ENCODE assay signal across 8 cellular contexts in the genomic region with DNA sequence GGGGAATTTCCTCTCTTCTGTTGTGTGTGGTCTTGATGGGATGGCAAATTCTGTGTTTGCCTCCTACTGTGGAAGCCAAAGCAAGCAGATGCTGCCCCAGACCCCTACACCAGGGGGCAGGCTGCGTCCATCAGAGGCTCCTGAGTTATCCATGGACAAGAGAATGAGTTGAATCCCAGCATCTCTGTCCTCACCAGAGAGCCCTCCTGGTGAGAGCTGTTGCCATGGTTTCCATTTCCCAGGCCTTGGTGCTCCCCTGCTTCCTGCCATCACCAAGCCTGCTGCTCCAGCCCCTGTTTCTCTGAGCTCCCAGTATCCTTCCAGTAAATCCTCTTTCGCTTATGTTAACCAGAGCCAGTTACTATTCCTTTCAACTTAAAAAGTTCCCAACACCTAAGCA. TPM values are rescaled to one million over a fixed set of nuclear protein-coding genes. Genes with fewer than 3 reads are reported as not detected.
DNase-seq lines count a peak whose midpoint lies in the region; ATAC-seq and TF ChIP-seq lines count a peak whose summit lies in the region.

No MANE protein-coding gene starts in this region.

- H3K4me1 Mint-ChIP-seq in CD8-positive, alpha-beta T cell (ENCODE audit: low read depth), result no peaks in the 10 kb centered on the region

- no peaks in the 10 kb centered on the region for H3K36me3 Mint-ChIP-seq in CD8-positive, alpha-beta T cell

- no peak for ATAC-seq in CD8-positive, alpha-beta T cell
- no peak for ATAC-seq in HG02678 (IDR thresholded peaks at IDR 0.05; ENCODE audit: unreplicated experiment)

- no peak overlapping the region for H3K4me2 ChIP-seq in mammary epithelial cell (ENCODE audit: insufficient read depth, low read depth, low read length)

- H3K27me3 Mint-ChIP-seq in CD8-positive, alpha-beta T cell (ENCODE audit: low read depth), result peaks cover 19% of the 10 kb centered on the region

- no peak overlapping the region for H3K4me3 ChIP-seq in mammary epithelial cell (replicated peaks in 1 of 3; ENCODE audit: insufficient read depth in 1 of 3, low read depth in 2 of 3, low read length in 3 of 3)
- no peak overlapping the region for H3K4me3 ChIP-seq in CD8-positive, alpha-beta T cell (ENCODE audit: low read depth, low read length)

- H3K9ac ChIP-seq in mammary epithelial cell (ENCODE audit: insufficient read depth, low read length), result no peak overlapping the region

- dilution Hi-C loops in mammary epithelial cell (cut with HindIII; ENCODE audit: low sequenced_read_pairs), result loop anchor here (25.0 kb wide), 1 partner anchor 484 kb away; no protein-coding TSS in a partner anchor

- CTCF ChIA-PET in mammary epithelial cell (lab: Charles Lee; ENCODE audit: low non-redundant PET), result interaction anchor here (0.6 to 1.2 kb wide), 4 partner anchors 82 to 617 kb away, joined by 3 to 6 read pairs (median 4); no protein-coding TSS in a partner anchor
- CTCF ChIA-PET in CD8-positive, alpha-beta T cell (lab: Charles Lee), result no interaction called here

- no peaks in the 10 kb centered on the region for H4K20me1 ChIP-seq in mammary epithelial cell (ENCODE audit: insufficient read depth, low read length)

- no TSS peak for BruUV-seq in mammary epithelial cell (replicated peaks; lab: Mats Ljungman, UMichigan)

- H3K79me2 ChIP-seq in mammary epithelial cell (ENCODE audit: insufficient read depth, low read length), result no peaks in the 10 kb centered on the region

- no peak overlapping the region for H2AFZ ChIP-seq in mammary epithelial cell (ENCODE audit: low read depth, low read length)

- no peaks in the 10 kb centered on the region for H3K36me3 ChIP-seq in mammary epithelial cell (ENCODE audit: insufficient read depth, low read length)
- no peaks in the 10 kb centered on the region for H3K36me3 ChIP-seq in CD8-positive, alpha-beta T cell (ENCODE audit: insufficient read depth, low read length)

- TF ChIP-seq CTCF in mammary epithelial cell (conservative IDR thresholded peaks at IDR 0.05 in 1 of 2, IDR thresholded peaks at IDR 0.05 in 1 of 2; ENCODE audit: extremely low read depth in 1 of 2, insufficient read depth in 1 of 2, low read depth in 1 of 2, low read length in 2 of 2), result peak; percentile 95 to 98
- TF ChIP-seq CTCF in CD8-positive, alpha-beta T cell (IDR thresholded peaks at IDR 0.05), result no peak

- H3K4me3 Mint-ChIP-seq in CD8-positive, alpha-beta T cell, result no peak overlapping the region

- no peak overlapping the region for H3K27ac Mint-ChIP-seq in CD8-positive, alpha-beta T cell

- DNase-seq in DMS153 (lab: John Stamatoyannopoulos, UW) (peak; percentile 79), HK-2 (ENCODE audit: unreplicated experiment) (peak; percentile 64), NCI-H748 treated with DMSO at 0.1 percent for 48 hours (lab: John Stamatoyannopoulos, UW) (peak; percentile 89), mammary epithelial cell (peak; percentile 62), left kidney (ENCODE audit: low read depth, low spot score) (peak; percentile 82), ureter (ENCODE audit: low spot score) (peak; percentile 47)
- no peak for DNase-seq in CD8-positive, alpha-beta T cell

- in situ Hi-C loops in mammary epithelial cell (cut with MboI; ENCODE audit: low sequenced_read_pairs in 2 of 2), result loop anchor here (5.0 to 25.0 kb wide), 5 partner anchors 159 to 484 kb away; no protein-coding TSS in a partner anchor

- intact Hi-C loops in mammary epithelial cell (cut with micrococcal nuclease), result loop anchor here (1.0 to 10.0 kb wide), 6 partner anchors 157 to 591 kb away; a partner anchor contains a TSS
- intact Hi-C loops in CD8-positive, alpha-beta T cell (cut with DNase I, micrococcal nuclease), result no loop called here

- 0% methylated on average over 2 of the region's 2 CpGs for WGBS in mammary epithelial cell (ENCODE audit: low coverage, missing lambda C conversion rate)

- H3K9me3 ChIP-seq in mammary epithelial cell (replicated peaks; ENCODE audit: insufficient read depth, low read length), result no peaks in the 10 kb centered on the region
- no peaks in the 10 kb centered on the region for H3K9me3 ChIP-seq in CD8-positive, alpha-beta T cell (ENCODE audit: low read length)

- peaks cover 15% of the 10 kb centered on the region for H3K4me1 ChIP-seq in mammary epithelial cell (ENCODE audit: insufficient read depth, low read length)
- no peaks in the 10 kb centered on the region for H3K4me1 ChIP-seq in CD8-positive, alpha-beta T cell (ENCODE audit: insufficient read depth, low read length)

- H3K27ac ChIP-seq in mammary epithelial cell (ENCODE audit: insufficient read depth, low read depth, low read length), result no peak overlapping the region
- no peak overlapping the region for H3K27ac ChIP-seq in CD8-positive, alpha-beta T cell (ENCODE audit: low read depth, low read length)

- POLR2A ChIA-PET in CD8-positive, alpha-beta T cell (lab: Charles Lee), result no interaction called here

- H3K9me3 Mint-ChIP-seq in CD8-positive, alpha-beta T cell, result no peaks in the 10 kb centered on the region

- H3K27me3 ChIP-seq in mammary epithelial cell (ENCODE audit: insufficient read depth, low read length), result no peaks in the 10 kb centered on the region
- no peaks in the 10 kb centered on the region for H3K27me3 ChIP-seq in CD8-positive, alpha-beta T cell (ENCODE audit: insufficient read depth, low read length)

RNA-seq across cellular contexts. Expression of a gene that starts 20.4 kb away (rescaled TPM):
- total RNA-seq in mammary epithelial cell (100 to 1,000 TPM; 130 to 183 TPM), ureter (68.4 TPM)
- 83.7 TPM for polyA plus RNA-seq in mammary epithelial cell
- 154 TPM for polyA minus RNA-seq in mammary epithelial cell
- not detected for total RNA-seq in CD8-positive, alpha-beta T cell

Comparison
In these comparisons a context has a peak if more than half of its experiments do, and no peak if none do; other contexts are left out.
1. DNase-seq: peak in DMS153 (single experiment), HK-2 (single experiment), NCI-H748 treated with DMSO at 0.1 percent for 48 hours (single experiment), mammary epithelial cell (single experiment), left kidney (single experiment) and ureter (single experiment); none in CD8-positive, alpha-beta T cell (0 of 7).
2. RNA of a gene that starts 20.4 kb away (total RNA-seq): 130 to 183 TPM in mammary epithelial cell and 68.4 TPM in ureter (single experiment); not detected in CD8-positive, alpha-beta T cell; every median in the first group is over 10 times any median in the second.